8 cellular contexts compared by ENCODE assay signal in genomic region chr20:38842017-38842416, GRCh38. TPM values are rescaled to one million over a fixed set of nuclear protein-coding genes. Genes with fewer than 3 reads are reported as not detected.
DNase-seq lines count a peak whose midpoint lies in the region; ATAC-seq and TF ChIP-seq lines count a peak whose summit lies in the region.
"Had no signal": no experiment of that assay in that cellular context is flagged by ENCODE, and none has a peak within 500 bp of the region (broad histone marks: within the 10 kb centered on the region; RNA-seq: fewer than 3 reads in every experiment).

No MANE protein-coding gene starts in this region.

- CTCF ChIA-PET in naive thymus-derived CD4-positive, alpha-beta T cell (lab: Charles Lee): interaction anchor here (0.7 kb wide), 1 partner anchor 51 kb away, joined by 3 read pairs; no protein-coding TSS in a partner anchor

- peak overlapping the region; percentile 79 to 94 (median 88) for H3K27ac Mint-ChIP-seq in naive thymus-derived CD4-positive, alpha-beta T cell

- no peaks in the 10 kb centered on the region for H4K20me1 ChIP-seq in MM.1S (ENCODE audit: insufficient read depth, low read length)

- peaks cover 33% of the 10 kb centered on the region for H3F3A ChIP-seq in MM.1S (ENCODE audit: insufficient read depth, low read length)

- H3K36me3 Mint-ChIP-seq in naive thymus-derived CD4-positive, alpha-beta T cell: peaks cover 5 to 50% (median 20%) of the 10 kb centered on the region in 5 donors

- POLR2A ChIA-PET in naive thymus-derived CD4-positive, alpha-beta T cell (lab: Charles Lee): interaction anchor here (1.1 kb wide), 1 partner anchor 32 kb away, joined by 3 read pairs; no protein-coding TSS in a partner anchor

- peaks cover 64% of the 10 kb centered on the region for H3K4me1 ChIP-seq in MM.1S (ENCODE audit: low read length)
- H3K4me1 ChIP-seq in naive thymus-derived CD4-positive, alpha-beta T cell (ENCODE audit: control insufficient read depth in 2 of 2, insufficient read depth in 2 of 2, low read length in 2 of 2): peaks cover 43 to 72% of the 10 kb centered on the region in 2 donors

- H3K9me3 ChIP-seq in MM.1S (replicated peaks; ENCODE audit: insufficient read depth, low read length): no peaks in the 10 kb centered on the region
- no peaks in the 10 kb centered on the region for H3K9me3 ChIP-seq in naive thymus-derived CD4-positive, alpha-beta T cell (ENCODE audit: control insufficient read depth in 2 of 3, low read length in 3 of 3)

- peak overlapping the region; percentile 41 to 76 (median 60) for H3K4me3 Mint-ChIP-seq in naive thymus-derived CD4-positive, alpha-beta T cell

- ATAC-seq in GM18909 (IDR thresholded peaks at IDR 0.05; ENCODE audit: poor library complexity, unreplicated experiment): peak; percentile 38
- peak; percentile 28 for ATAC-seq in HG02588 (IDR thresholded peaks at IDR 0.05; ENCODE audit: unreplicated experiment)
- no peak for ATAC-seq in naive thymus-derived CD4-positive, alpha-beta T cell

- peaks cover 16% of the 10 kb centered on the region for H3K36me3 ChIP-seq in MM.1S (replicated peaks; ENCODE audit: insufficient read depth, low read length)
- peaks cover 0 to 4% (median 1%) of the 10 kb centered on the region in 3 experiments for H3K36me3 ChIP-seq in naive thymus-derived CD4-positive, alpha-beta T cell (ENCODE audit: control insufficient read depth in 2 of 3, insufficient read depth in 3 of 3, low read length in 3 of 3)

- peaks cover 42 to 75% (median 70%) of the 10 kb centered on the region in 7 donors for H3K4me1 Mint-ChIP-seq in naive thymus-derived CD4-positive, alpha-beta T cell

- peaks cover 0 to 7% (median 0%) of the 10 kb centered on the region in 11 donors for H3K9me3 Mint-ChIP-seq in naive thymus-derived CD4-positive, alpha-beta T cell

- H3K9me2 ChIP-seq in MM.1S (replicated peaks; ENCODE audit: insufficient read depth, low read length): no peaks in the 10 kb centered on the region

- intact Hi-C loops in naive thymus-derived CD4-positive, alpha-beta T cell (cut with micrococcal nuclease): loop anchor here (1.0 to 5.0 kb wide), 6 partner anchors 13 to 50 kb away; partner anchors contain the start of gene PPP1R16B (in 2 of the 2)

- H3K27me3 ChIP-seq in MM.1S (replicated peaks; ENCODE audit: insufficient read depth, low read length): no peaks in the 10 kb centered on the region
- no peaks in the 10 kb centered on the region for H3K27me3 ChIP-seq in naive thymus-derived CD4-positive, alpha-beta T cell (ENCODE audit: control insufficient read depth in 2 of 2, insufficient read depth in 2 of 2, low read length in 2 of 2)

- H3K27ac ChIP-seq in MM.1S (ENCODE audit: low read length): peak overlapping the region; percentile 85
- H3K27ac ChIP-seq in naive thymus-derived CD4-positive, alpha-beta T cell (ENCODE audit: low read depth, low read length): peak overlapping the region; percentile 64

- H3K4me3 ChIP-seq in MM.1S (ENCODE audit: low read length): peak overlapping the region; percentile 16; the same call in 1 of the 2 replicates
- H3K4me3 ChIP-seq in naive thymus-derived CD4-positive, alpha-beta T cell (ENCODE audit: low read length): no peak overlapping the region

- peak overlapping the region; percentile 64 for H3K4me2 ChIP-seq in MM.1S (ENCODE audit: low read depth, low read length)

- H3K9ac ChIP-seq in MM.1S (ENCODE audit: low read length): peak overlapping the region; percentile 31; the same call in 1 of the 2 replicates

- no peaks in the 10 kb centered on the region for H3K27me3 Mint-ChIP-seq in naive thymus-derived CD4-positive, alpha-beta T cell

- H3K79me2 ChIP-seq in MM.1S (ENCODE audit: low read length): peaks cover 91% of the 10 kb centered on the region

- DNase-seq in MM.1S: peak; percentile 67
- no peak for DNase-seq in naive thymus-derived CD4-positive, alpha-beta T cell
- DNase-seq in NK-92 (lab: John Stamatoyannopoulos, UW; ENCODE audit: unreplicated experiment): no peak
- DNase-seq in GM10266 (ENCODE audit: extremely low spot score): no peak
- no peak for DNase-seq in NCI-H82 treated with DMSO at 0.1 percent for 48 hours (lab: John Stamatoyannopoulos, UW; ENCODE audit: unreplicated experiment)
- DNase-seq: NCI-H1417 had no signal

- H2AFZ ChIP-seq in MM.1S (ENCODE audit: low read length): no peak overlapping the region

- no peak for TF ChIP-seq CTCF in MM.1S (IDR thresholded peaks at IDR 0.05; ENCODE audit: low read length)
- no peak for TF ChIP-seq CTCF in GM10266 (IDR thresholded peaks at IDR 0.05; ENCODE audit: control insufficient read depth, insufficient read depth, low read depth, missing control alignments)

RNA-seq across cellular contexts. Expression of gene PPP1R16B, which starts 36.5 kb away (rescaled TPM):
- 10 to 100 TPM; 20.8 to 75.4 (median 22.0) TPM for total RNA-seq in naive thymus-derived CD4-positive, alpha-beta T cell
- polyA plus RNA-seq in naive thymus-derived CD4-positive, alpha-beta T cell: 10 to 100 TPM; 11.4 to 19.8 TPM
